Comparison of ENCODE assay signal across 27 cellular contexts in the genomic region with DNA sequence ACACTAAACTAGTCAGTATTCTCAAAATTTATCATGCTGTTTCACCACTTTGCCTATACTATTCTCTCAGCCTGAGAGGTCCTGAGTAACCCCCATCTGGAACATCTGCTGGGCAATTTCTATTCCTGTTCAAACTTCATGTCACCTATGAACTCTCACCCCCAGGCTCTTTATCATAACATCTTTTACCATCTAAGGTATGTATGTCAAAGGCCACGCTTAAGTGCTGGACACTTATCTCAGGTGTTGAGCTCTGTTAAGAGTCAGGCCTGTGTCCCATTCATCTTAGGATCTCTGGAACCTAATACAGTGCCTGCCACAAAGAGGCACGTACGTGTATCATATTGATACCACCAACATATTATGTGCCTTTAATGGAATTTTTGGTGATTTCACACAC. TPM values are rescaled to one million over a fixed set of nuclear protein-coding genes. Genes with fewer than 3 reads are reported as not detected.
DNase-seq lines count a peak whose midpoint lies in the region; ATAC-seq, FAIRE-seq and TF ChIP-seq lines count a peak whose summit lies in the region.
"Had no signal": no experiment of that assay in that cellular context is flagged by ENCODE, and none has a peak within 500 bp of the region (broad histone marks: within the 10 kb centered on the region; RNA-seq: fewer than 3 reads in every experiment).

No MANE protein-coding gene starts in this region.

- H3K9me3 Mint-ChIP-seq in activated naive CD4-positive, alpha-beta T cell treated with anti-CD3 and anti-CD28 coated beads for 36 hours: no peaks in the 10 kb centered on the region
- H3K9me3 Mint-ChIP-seq: CD14-positive monocyte, WTC11 had no signal

- POLR2A ChIA-PET in GM12878 (lab: Charles Lee): interaction anchor here (0.5 to 1.8 kb wide), 5 partner anchors 11 to 483 kb away, joined by 3 to 6 read pairs (median 4); no protein-coding TSS in a partner anchor

- no peak overlapping the region for H2AK5ac ChIP-seq in trophoblast cell (ENCODE audit: low read length)

- peaks cover 98% of the 10 kb centered on the region for H3K79me2 ChIP-seq in Loucy (ENCODE audit: insufficient read depth, low read length)
- H3K79me2 ChIP-seq in GM12878 (ENCODE audit: control insufficient read depth, insufficient read depth, low read length): peaks cover 69% of the 10 kb centered on the region
- H3K79me2 ChIP-seq in trophoblast cell (ENCODE audit: control insufficient read depth, insufficient read depth, low read length, poor library complexity): peaks cover 18% of the 10 kb centered on the region

- SMC1A ChIA-PET in GM12878 (lab: Charles Lee; ENCODE audit: uncharacterized antibody, unreplicated experiment): interaction anchor here (0.7 to 3.8 kb wide), 11 partner anchors 10 to 78 kb away, joined by 3 to 19 read pairs (median 3); no protein-coding TSS in a partner anchor

- H3K27ac ChIP-seq in GM12878 (ENCODE audit: control insufficient read depth, insufficient read depth) (no peak overlapping the region; the same call in 1 of the 2 replicates), trophoblast cell (ENCODE audit: low read depth, low read length) (no peak overlapping the region), spleen (peak overlapping the region in 1 of 8 donors; percentile 4)
- H3K27ac ChIP-seq: heart left ventricle, ovary, right atrium auricular region, RWPE1 had no signal

- no peaks in the 10 kb centered on the region for H3K9me2 ChIP-seq in Loucy (replicated peaks; ENCODE audit: low read depth, low read length)

- H4K20me1 ChIP-seq in Loucy (ENCODE audit: insufficient read depth, low read length, poor library complexity, severe bottlenecking) (peaks cover 81% of the 10 kb centered on the region), GM12878 (ENCODE audit: control insufficient read depth, insufficient read depth) (no peaks in the 10 kb centered on the region)

- peaks cover 16% of the 10 kb centered on the region for H3K36me3 Mint-ChIP-seq in activated naive CD4-positive, alpha-beta T cell treated with anti-CD3 and anti-CD28 coated beads for 36 hours (ENCODE audit: low read depth)
- H3K36me3 Mint-ChIP-seq: WTC11 had no signal

- TF ChIP-seq POLR2A in GM12878 (IDR thresholded peaks at IDR 0.05; ENCODE audit: low read depth, low read length): no peak
- no peak for TF ChIP-seq POLR2A in spleen (IDR thresholded peaks at IDR 0.05)

- H3K9ac ChIP-seq in Loucy (ENCODE audit: low read depth, low read length, poor library complexity, severe bottlenecking) (peak overlapping the region; percentile 94), GM12878 (ENCODE audit: control insufficient read depth, insufficient read depth, low read length) (peak overlapping the region; percentile 12; the same call in 1 of the 2 replicates), trophoblast cell (ENCODE audit: low read length) (no peak overlapping the region)

- peaks cover 57% of the 10 kb centered on the region for H3K4me1 Mint-ChIP-seq in activated naive CD4-positive, alpha-beta T cell treated with anti-CD3 and anti-CD28 coated beads for 36 hours (ENCODE audit: low read depth)

- H3K27me3 Mint-ChIP-seq in activated naive CD4-positive, alpha-beta T cell treated with anti-CD3 and anti-CD28 coated beads for 36 hours (ENCODE audit: low read depth): no peaks in the 10 kb centered on the region

- no peak overlapping the region for H3K14ac ChIP-seq in trophoblast cell (ENCODE audit: low read length)

- H2AFZ ChIP-seq in Loucy (ENCODE audit: low read length): no peak overlapping the region
- H2AFZ ChIP-seq in GM12878 (ENCODE audit: control insufficient read depth, low read depth, low read length): no peak overlapping the region
- no peak overlapping the region for H2AFZ ChIP-seq in trophoblast cell (ENCODE audit: insufficient read depth, low read length, poor library complexity)

- H3K27ac Mint-ChIP-seq in activated naive CD4-positive, alpha-beta T cell treated with anti-CD3 and anti-CD28 coated beads for 36 hours: peak overlapping the region; percentile 56

- peak overlapping the region; percentile 35 for H3K4me3 Mint-ChIP-seq in activated naive CD4-positive, alpha-beta T cell treated with anti-CD3 and anti-CD28 coated beads for 36 hours
- H3K4me3 Mint-ChIP-seq: CD14-positive monocyte, WTC11 had no signal

- no peak overlapping the region for H2BK12ac ChIP-seq in trophoblast cell (ENCODE audit: low read length)

- H3K4me2 ChIP-seq in Loucy (ENCODE audit: low read depth, low read length, poor library complexity, severe bottlenecking) (peak overlapping the region; percentile 87), GM12878 (ENCODE audit: control insufficient read depth, insufficient read depth) (peak overlapping the region; percentile 73), trophoblast cell (ENCODE audit: low read length) (no peak overlapping the region)

- H3K4me3 ChIP-seq in Loucy (ENCODE audit: low read length, poor library complexity, severe bottlenecking): peak overlapping the region; percentile 81
- peak overlapping the region; percentile 39; the same call in 1 of the 2 replicates for H3K4me3 ChIP-seq in GM12878
- no peak overlapping the region for H3K4me3 ChIP-seq in trophoblast cell (ENCODE audit: low read depth, low read length)
- H3K4me3 ChIP-seq in spleen: no peak overlapping the region
- H3K4me3 ChIP-seq: heart left ventricle, ovary, right atrium auricular region had no signal

- no peak overlapping the region for H4K91ac ChIP-seq in trophoblast cell (ENCODE audit: low read depth, low read length)

- no peak for FAIRE-seq in GM12878 (lab: Jason Lieb, UNC)

- no peak overlapping the region for H2BK120ac ChIP-seq in trophoblast cell (ENCODE audit: insufficient read depth, low read length, poor library complexity)

- no peak for ATAC-seq in GM12878
- no peak for ATAC-seq in HG03378 (IDR thresholded peaks at IDR 0.05; ENCODE audit: unreplicated experiment)
- ATAC-seq: heart left ventricle, SK-N-SH treated with all-trans-retinoic acid at 6 μM for 48 hours, WTC11 had no signal

- H3K4me1 ChIP-seq in Loucy (ENCODE audit: insufficient read depth, low read length, poor library complexity, severe bottlenecking) (peaks cover 69% of the 10 kb centered on the region), GM12878 (ENCODE audit: control insufficient read depth, insufficient read depth, low read length) (peaks cover 12% of the 10 kb centered on the region), trophoblast cell (ENCODE audit: control insufficient read depth in 1 of 2, insufficient read depth in 2 of 2, low read length in 2 of 2) (peaks cover 12 to 17% of the 10 kb centered on the region in 2 experiments), spleen (peaks cover 18 to 92% (median 68%) of the 10 kb centered on the region in 6 donors)

- H3K36me3 ChIP-seq in Loucy (ENCODE audit: insufficient read depth, low read length) (no peaks in the 10 kb centered on the region), GM12878 (ENCODE audit: control insufficient read depth in 2 of 2, insufficient read depth in 2 of 2, low read length in 1 of 2) (0 out of 4 replicates have a peak, but pooled peaks cover 0 to 6% of the 10 kb centered on the region in 2 experiments), trophoblast cell (ENCODE audit: control insufficient read depth in 1 of 2, insufficient read depth in 2 of 2, low read length in 2 of 2) (no peaks in the 10 kb centered on the region), spleen (peaks cover 0 to 14% (median 0%) of the 10 kb centered on the region in 6 donors)
- H3K36me3 ChIP-seq: ovary, right atrium auricular region had no signal

- no TSS peak for BruUV-seq in GM12878 (replicated peaks; lab: Mats Ljungman, UMichigan)

- H3K18ac ChIP-seq in trophoblast cell (ENCODE audit: low read length): no peak overlapping the region

- no peaks in the 10 kb centered on the region for H3K27me3 ChIP-seq in Loucy (ENCODE audit: insufficient read depth, low read length, poor library complexity, severe bottlenecking)
- no peaks in the 10 kb centered on the region for H3K27me3 ChIP-seq in GM12878 (replicated peaks in 1 of 2; ENCODE audit: control insufficient read depth in 2 of 2, insufficient read depth in 2 of 2, low read length in 1 of 2)
- no peaks in the 10 kb centered on the region for H3K27me3 ChIP-seq in trophoblast cell (ENCODE audit: insufficient read depth, low read length)
- H3K27me3 ChIP-seq in spleen (replicated peaks in 1 of 7): peaks cover 0 to 9% (median 0%) of the 10 kb centered on the region in 7 donors
- H3K27me3 ChIP-seq: heart left ventricle, ovary, right atrium auricular region had no signal

- no peak for TF ChIP-seq RAD21 in GM12878 (IDR thresholded peaks at IDR 0.05; ENCODE audit: insufficient read depth, low read depth, low read length)

- no peak overlapping the region for H2BK5ac ChIP-seq in trophoblast cell (ENCODE audit: low read depth, low read length, poor library complexity)

- in situ Hi-C loops in GM12878 (cut with MboI): no loop called here

- H3K23ac ChIP-seq in trophoblast cell (ENCODE audit: low read length): no peak overlapping the region

- H4K12ac ChIP-seq in trophoblast cell (ENCODE audit: low read depth, low read length): no peak overlapping the region

- peaks cover 13% of the 10 kb centered on the region for H3K79me1 ChIP-seq in trophoblast cell (ENCODE audit: low read length)

- CTCF ChIA-PET in activated naive CD4-positive, alpha-beta T cell treated with anti-CD3 and anti-CD28 coated beads for 36 hours (lab: Charles Lee): interaction anchor here (0.8 to 4.2 kb wide), 7 partner anchors 11 to 78 kb away, joined by 3 to 22 read pairs (median 10); no protein-coding TSS in a partner anchor
- CTCF ChIA-PET in GM12878 (lab: Yijun Ruan, JAX): interaction anchor here (0.9 to 4.0 kb wide), 8 partner anchors 11 to 86 kb away, joined by 3 to 25 read pairs (median 4); no protein-coding TSS in a partner anchor

- H3K4ac ChIP-seq in trophoblast cell (ENCODE audit: low read depth, low read length): no peak overlapping the region

- H3K9me3 ChIP-seq in Loucy (ENCODE audit: insufficient read depth, low read depth, low read length) (no peaks in the 10 kb centered on the region), GM12878 (replicated peaks; ENCODE audit: control insufficient read depth, insufficient read depth, low read length) (no peaks in the 10 kb centered on the region), trophoblast cell (ENCODE audit: insufficient read depth, low read depth, low read length) (no peaks in the 10 kb centered on the region), spleen (no peaks in the 10 kb centered on the region)
- H3K9me3 ChIP-seq: heart left ventricle, ovary, right atrium auricular region had no signal

- RAD21 ChIA-PET in GM12878 (lab: Charles Lee; ENCODE audit: unreplicated experiment): interaction anchor here (0.8 to 2.2 kb wide), 8 partner anchors 8 to 262 kb away, joined by 3 to 9 read pairs (median 4); no protein-coding TSS in a partner anchor

- no peak for TF ChIP-seq EP300 in GM12878 (IDR thresholded peaks at IDR 0.05; ENCODE audit: borderline replicate concordance in 1 of 2, control insufficient read depth in 1 of 2, low read depth in 2 of 2, low read length in 2 of 2)

- WGBS in GM12878 (ENCODE audit: insufficient coverage, insufficient replicate concordance, low lambda C conversion rate, missing lambda C conversion rate): 99% methylated on average over 3 of the region's 3 CpGs
- WGBS in trophoblast cell (ENCODE audit: extremely low coverage, insufficient coverage, insufficient read length): no CpG with 5 or more reads among the region's 3 CpGs
- 88 to 95% (median 93%) methylated on average over 3 of the region's 3 CpGs for WGBS in spleen, 5 donors

- no peaks in the 10 kb centered on the region; the same call in 1 of the 2 replicates for H3F3A ChIP-seq in Loucy (ENCODE audit: low read depth)

- DNase-seq in activated naive CD4-positive, alpha-beta T cell treated with anti-CD3 and anti-CD28 coated beads for 36 hours: no peak
- DNase-seq in activated naive CD4-positive, alpha-beta T cell treated with anti-CD3 and anti-CD28 coated beads, Interleukin-2, amount 50 U/mL, for 16 hours: no peak
- DNase-seq in GM12878 (ENCODE audit: low read depth, low spot score) (no peak), trophoblast cell (peak; percentile 17 to 76), spleen (no peak), NCI-H128 (lab: John Stamatoyannopoulos, UW; ENCODE audit: unreplicated experiment) (no peak)
- DNase-seq: ACHN; activated CD8-positive, alpha-beta memory T cell treated with anti-CD3 and anti-CD28 coated beads for 24 hours; central memory CD4-positive, alpha-beta T cell; GDM1; H7; heart left ventricle; KBM-7; mesenchymal stem cell; NCI-H187; NCI-H526 treated with DMSO at 0.1 percent for 48 hours; ovary; stimulated activated CD4-positive, alpha-beta T cell treated with anti-CD3 and anti-CD28 coated beads, Interleukin-12 subunit alpha, Interleukin-12 subunit beta, amount 100 ng/mL, for 4 hours; stimulated activated CD4-positive, alpha-beta T cell treated with anti-CD3 and anti-CD28 coated beads, Interleukin-4, amount 100 ng/mL, for 4 hours; T1000 had no signal

- no peak overlapping the region for H4K8ac ChIP-seq in trophoblast cell (ENCODE audit: low read depth, low read length)

- intact Hi-C loops in activated naive CD4-positive, alpha-beta T cell treated with anti-CD3 and anti-CD28 coated beads for 36 hours (cut with micrococcal nuclease): no loop called here
- intact Hi-C loops in GM12878 (cut with micrococcal nuclease; ENCODE audit: unreplicated experiment): no loop called here
- intact Hi-C loops in spleen (cut with DNase I; ENCODE audit: low total_unique reads): no loop called here

- TF ChIP-seq CTCF in Loucy (conservative IDR thresholded peaks at IDR 0.05; ENCODE audit: low read length) (no peak), GM12878 (IDR thresholded peaks at IDR 0.05 in 2 of 3, conservative IDR thresholded peaks at IDR 0.05 in 1 of 3; ENCODE audit: control insufficient read depth in 2 of 3, extremely low read depth in 1 of 3, insufficient read depth in 1 of 3, low read depth in 3 of 3, low read length in 3 of 3) (no peak), spleen (IDR thresholded peaks at IDR 0.05 in 8 of 11, conservative IDR thresholded peaks at IDR 0.05 in 3 of 11) (no peak)

RNA-seq across cellular contexts. Expression of a gene that starts 4.9 kb away (rescaled TPM):
- total RNA-seq in activated naive CD4-positive, alpha-beta T cell treated with anti-CD3 and anti-CD28 coated beads for 36 hours: 10 to 100 TPM; 77.4 to 79.5 TPM
- 99.3 and 101 TPM in 2 replicates for total RNA-seq in GM12878 (2013; cell fraction: nucleolus; rRNA removed)
- total RNA-seq in GM12878 (2014; rRNA removed): 24.5 and 26.0 TPM in 2 replicates
- total RNA-seq in GM12878 (2014; rRNA removed; fragmentation: Illumina TruSeq; extraction: Trizol): 15.0 and 15.4 TPM in 2 replicates
- total RNA-seq in GM12878 (2021): 32.9 and 35.0 TPM in 2 replicates
- polyA plus RNA-seq in GM12878 (2011; ENCODE audit: low read depth): 8.7 TPM
- 10.3 and 12.0 TPM in 2 replicates for polyA plus RNA-seq in GM12878 (2011; rRNA removed)
- polyA plus RNA-seq in GM12878 (2011; cell fraction: cytosol; rRNA removed): 9.9 and 13.4 TPM in 2 replicates
- polyA plus RNA-seq in GM12878 (2011; cell fraction: nucleus; rRNA removed): 18.1 and 24.2 TPM in 2 replicates
- polyA plus RNA-seq in GM12878 (2012): 13.3 and 15.6 TPM in 2 replicates
- 17.6 and 18.1 TPM in 2 replicates for polyA plus RNA-seq in GM12878 (2014; fragmentation: Illumina TruSeq; extraction: Trizol)
- 1 to 10 TPM; 2.9 to 8.0 TPM for polyA plus RNA-seq in GM12878 (2014; fragmentation: Nextera tagmentation; extraction: Ambion mirVana)
- 16.9 and 21.0 TPM in 2 replicates for polyA plus RNA-seq in GM12878 (2014; rRNA removed)
- 10 to 100 TPM; 30.7 to 41.4 TPM for polyA plus RNA-seq in GM12878 (2016; fragmentation: Nextera tagmentation; extraction: Ambion mirVana)
- polyA minus RNA-seq in GM12878 (2011; rRNA and poly(A)+ RNA removed): 19.1 and 24.8 TPM in 2 replicates
- 12.2 and 13.6 TPM in 2 replicates for polyA minus RNA-seq in GM12878 (2011; cell fraction: cytosol; rRNA and poly(A)+ RNA removed)
- polyA minus RNA-seq in GM12878 (2011; cell fraction: nucleus; rRNA and poly(A)+ RNA removed): 25.9 and 39.5 TPM in 2 replicates
- polyA plus RNA-seq in trophoblast cell (2013): 137 and 140 TPM in 2 replicates
- 10 to 100 TPM; 57.7 to 95.1 (median 88.4) TPM for total RNA-seq in spleen
- polyA plus RNA-seq in spleen: 10 to 100 TPM in 2 of 3 donors, 1 to 10 TPM in 1; 8.3 to 29.9 (median 10.9) TPM

Comparison
In these comparisons a context has a peak if more than half of its experiments do, and no peak if none do; other contexts are left out.
1. DNase-seq: peak in trophoblast cell (2 of 2); none in activated naive CD4-positive, alpha-beta T cell treated with anti-CD3 and anti-CD28 coated beads for 36 hours (single experiment), activated naive CD4-positive, alpha-beta T cell treated with anti-CD3 and anti-CD28 coated beads, Interleukin-2, amount 50 U/mL, for 16 hours (single experiment), GM12878 (single experiment), spleen (single experiment) and NCI-H128 (single experiment).
2. H3K4me3 ChIP-seq: peak in Loucy (single experiment) and GM12878 (single experiment); none in trophoblast cell (single experiment) and spleen (0 of 8).